ENCODE assay signal across 1 cellular context in the genomic region with DNA sequence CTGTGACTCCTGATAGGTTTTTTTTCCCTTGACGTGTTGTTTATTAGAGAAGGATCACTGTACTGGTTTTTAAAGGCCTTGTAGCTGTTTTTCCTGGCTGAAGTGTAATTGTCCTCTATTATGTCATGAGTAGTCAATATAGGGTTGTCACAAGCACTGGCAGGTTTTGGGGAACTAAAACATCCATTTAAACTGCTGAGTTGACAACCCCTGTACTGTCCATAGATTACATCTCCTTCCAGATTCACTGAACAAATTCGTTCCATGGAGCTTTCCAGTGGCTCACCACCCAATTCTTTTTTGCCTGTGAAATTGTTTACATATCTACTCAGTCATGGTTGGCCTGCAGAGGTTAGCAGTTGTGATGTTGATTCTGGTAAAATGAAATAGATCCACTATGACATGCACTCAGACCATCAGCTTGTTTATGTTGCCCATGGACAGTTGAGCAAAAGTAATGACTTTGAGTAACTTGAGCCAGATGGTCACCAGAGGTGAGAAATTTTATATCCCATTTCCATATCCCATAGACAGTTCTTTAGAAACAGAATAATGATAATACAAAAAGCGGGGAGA.
TF ChIP-seq lines count a peak whose summit lies in the region.

No MANE protein-coding gene starts in this region.

TF ChIP-seq in WTC11, 78 proteins besides CTCF, POLR2A, EP300 and RAD21 (continued from another document):
- TF ChIP-seq ZNF512 (CRISPR knock-in tag; IDR thresholded peaks at IDR 0.05; ENCODE audit: borderline replicate concordance) (no peak), ZNF121 (CRISPR knock-in tag; IDR thresholded peaks at IDR 0.05) (no peak), ZNF138 (CRISPR knock-in tag; conservative IDR thresholded peaks at IDR 0.05) (no peak), SMAD4 (CRISPR knock-in tag; IDR thresholded peaks at IDR 0.05) (no peak)
